In genomic region chr2:142867161-142867560, GRCh38 we compare ENCODE assay signal across 23 cellular contexts. TPM values are rescaled to one million over a fixed set of nuclear protein-coding genes. Genes with fewer than 3 reads are reported as not detected.
DNase-seq lines count a peak whose midpoint lies in the region; ATAC-seq and TF ChIP-seq lines count a peak whose summit lies in the region.
"Had no signal": no experiment of that assay in that cellular context is flagged by ENCODE, and none has a peak within 500 bp of the region (broad histone marks: within the 10 kb centered on the region; RNA-seq: fewer than 3 reads in every experiment).

No MANE protein-coding gene starts in this region.

- H3K4me1 Mint-ChIP-seq in IgD-negative memory B cell: peaks cover 33 to 46% (median 37%) of the 10 kb centered on the region in 3 donors
- peaks cover 54% of the 10 kb centered on the region for H3K4me1 Mint-ChIP-seq in osteocyte (ENCODE audit: unreplicated experiment)
- H3K4me1 Mint-ChIP-seq: activated naive CD8-positive, alpha-beta T cell treated with anti-CD3 and anti-CD28 coated beads for 36 hours; brain had no signal

- no peak overlapping the region for H3K4me3 ChIP-seq in aorta (ENCODE audit: low read length in 2 of 2)
- no peak overlapping the region for H3K4me3 ChIP-seq in MG63
- H3K4me3 ChIP-seq in A673 (ENCODE audit: low read depth, low read length, poor library complexity, severe bottlenecking): no peak overlapping the region
- H3K4me3 ChIP-seq: mucosa of descending colon, right atrium auricular region, thyroid gland had no signal

- intact Hi-C loops in aorta (cut with DNase I): no loop called here
- intact Hi-C loops in A673 (cut with micrococcal nuclease; ENCODE audit: unreplicated experiment): no loop called here
- intact Hi-C loops in left colon (cut with DNase I, micrococcal nuclease): no loop called here

- H3K27me3 ChIP-seq in aorta (ENCODE audit: control insufficient read depth in 1 of 2, insufficient read depth in 2 of 2, low read length in 1 of 2): no peaks in the 10 kb centered on the region
- no peaks in the 10 kb centered on the region for H3K27me3 ChIP-seq in MG63
- H3K27me3 ChIP-seq in A673 (replicated peaks; ENCODE audit: insufficient read depth, low read depth, low read length, poor library complexity): no peaks in the 10 kb centered on the region
- H3K27me3 ChIP-seq: right atrium auricular region, thyroid gland had no signal

- ATAC-seq in aorta (ENCODE audit: low FRiP score): no peak
- ATAC-seq in left colon: no peak
- ATAC-seq: mucosa of descending colon, Panc1 had no signal

- POLR2A ChIA-PET in A673 (lab: Charles Lee; ENCODE audit: low non-redundant PET): no interaction called here

- DNase-seq in ELR (ENCODE audit: low read depth): peak; percentile 51
- DNase-seq in epithelial cell of prostate (ENCODE audit: low read depth, low spot score): peak; percentile 91
- no peak for DNase-seq in osteocyte (ENCODE audit: extremely low spot score, unreplicated experiment)
- no peak for DNase-seq in aorta
- no peak for DNase-seq in MG63
- DNase-seq in A673 (ENCODE audit: low spot score): no peak
- no peak for DNase-seq in left colon
- DNase-seq: activated CD4-positive, CD25-positive, alpha-beta regulatory T cell treated with anti-CD3 and anti-CD28 coated beads, Interleukin-2, amount 50 U/mL, for 72 hours; activated naive CD8-positive, alpha-beta T cell treated with anti-CD3 and anti-CD28 coated beads for 36 hours; Caco-2; cortex of kidney; EL; HCEC 1CT; mucosa of descending colon; NCI-H1694; NCI-H82; stimulated activated naive CD4-positive, alpha-beta T cell; thyroid gland had no signal

- peaks cover 2% of the 10 kb centered on the region for H3K36me3 Mint-ChIP-seq in IgD-negative memory B cell
- no peaks in the 10 kb centered on the region for H3K36me3 Mint-ChIP-seq in osteocyte (ENCODE audit: unreplicated experiment)
- H3K36me3 Mint-ChIP-seq: activated naive CD8-positive, alpha-beta T cell treated with anti-CD3 and anti-CD28 coated beads for 36 hours; brain had no signal

- H3K27ac Mint-ChIP-seq in IgD-negative memory B cell (peak overlapping the region; percentile 86 to 95 (median 86)), osteocyte (ENCODE audit: unreplicated experiment) (peak overlapping the region; percentile 84)
- H3K27ac Mint-ChIP-seq: activated naive CD8-positive, alpha-beta T cell treated with anti-CD3 and anti-CD28 coated beads for 36 hours; brain had no signal

- H3K27me3 Mint-ChIP-seq in IgD-negative memory B cell (no peaks in the 10 kb centered on the region), osteocyte (ENCODE audit: unreplicated experiment) (no peaks in the 10 kb centered on the region)

- CTCF ChIA-PET in A673 (lab: Charles Lee): no interaction called here

- H3K27ac ChIP-seq in epithelial cell of prostate (peak overlapping the region; percentile 98), aorta (ENCODE audit: low read depth in 1 of 2, low read length in 2 of 2) (no peak overlapping the region), A673 (ENCODE audit: low read depth, low read length, poor library complexity, severe bottlenecking) (no peak overlapping the region)
- H3K27ac ChIP-seq: right atrium auricular region, thyroid gland had no signal

- H3K9me3 ChIP-seq in aorta (ENCODE audit: control insufficient read depth, low read length) (no peaks in the 10 kb centered on the region), MG63 (no peaks in the 10 kb centered on the region), A673 (ENCODE audit: low read depth, low read length, poor library complexity, severe bottlenecking) (no peaks in the 10 kb centered on the region)
- H3K9me3 ChIP-seq: mucosa of descending colon, right atrium auricular region, thyroid gland had no signal

- WGBS in aorta, 2 donors: 79 to 83% methylated on average over 2 of the region's 2 CpGs

- no peak for TF ChIP-seq CTCF in osteocyte (IDR thresholded peaks at IDR 0.05)
- no peak for TF ChIP-seq CTCF in A673 (conservative IDR thresholded peaks at IDR 0.05; ENCODE audit: low read depth, low read length)

- H3K4me3 Mint-ChIP-seq in IgD-negative memory B cell (peak overlapping the region; percentile 58 to 94 (median 86)), osteocyte (ENCODE audit: unreplicated experiment) (no peak overlapping the region)
- H3K4me3 Mint-ChIP-seq: activated naive CD8-positive, alpha-beta T cell treated with anti-CD3 and anti-CD28 coated beads for 36 hours; brain had no signal

- H3K9me3 Mint-ChIP-seq in IgD-negative memory B cell (peaks cover 0 to 2% (median 0%) of the 10 kb centered on the region in 3 donors), osteocyte (ENCODE audit: unreplicated experiment) (no peaks in the 10 kb centered on the region)
- H3K9me3 Mint-ChIP-seq: activated naive CD8-positive, alpha-beta T cell treated with anti-CD3 and anti-CD28 coated beads for 36 hours had no signal

- H3K4me1 ChIP-seq in aorta (ENCODE audit: control insufficient read depth in 1 of 2, insufficient read depth in 2 of 2, low read length in 2 of 2) (no peaks in the 10 kb centered on the region), A673 (ENCODE audit: insufficient read depth, low read length, poor library complexity, severe bottlenecking) (peaks cover 3% of the 10 kb centered on the region)
- H3K4me1 ChIP-seq: right atrium auricular region, thyroid gland had no signal

- no TSS peak for BruUV-seq in A673 (replicated peaks; lab: Mats Ljungman, UMichigan)

- H3K36me3 ChIP-seq in aorta (ENCODE audit: control insufficient read depth in 1 of 2, insufficient read depth in 2 of 2, low read length in 1 of 2) (no peaks in the 10 kb centered on the region), MG63 (no peaks in the 10 kb centered on the region), A673 (ENCODE audit: insufficient read depth, low read length, poor library complexity, severe bottlenecking) (no peaks in the 10 kb centered on the region)
- H3K36me3 ChIP-seq: right atrium auricular region, thyroid gland had no signal

RNA-seq across cellular contexts. Expression of gene KYNU, which starts 10.3 kb away (rescaled TPM):
- polyA plus RNA-seq in IgD-negative memory B cell: 59.5 TPM
- total RNA-seq in osteocyte: 0.21 and 0.24 TPM in 2 replicates
- 10 to 100 TPM in 1 of 2 donors, 1 to 10 TPM in 1; 6.8 to 13.5 TPM for total RNA-seq in aorta
- 1 to 10 TPM; 1.2 to 3.8 TPM for polyA plus RNA-seq in aorta
- total RNA-seq in MG63 (2014; rRNA removed; shearing (Covaris generic); ENCODE audit: low replicate concordance): 0.82 TPM in 1 of 2 replicates, not detected in the other
- total RNA-seq in A673 (2021): 0.44 and 2.5 TPM in 2 replicates
- total RNA-seq in left colon: 1 to 10 TPM in 1 of 2 donors, under 1 TPM in 1; 0.61 to 2.3 TPM
- total RNA-seq: endothelial cell of umbilical vein had no signal

Comparison
In these comparisons a context has a peak if more than half of its experiments do, and no peak if none do; other contexts are left out.
1. DNase-seq: peak in ELR (single experiment) and epithelial cell of prostate (single experiment); none in osteocyte (single experiment), aorta (0 of 2), MG63 (single experiment), A673 (single experiment) and left colon (0 of 2).